1 cellular context compared by ENCODE assay signal in the genomic region with DNA sequence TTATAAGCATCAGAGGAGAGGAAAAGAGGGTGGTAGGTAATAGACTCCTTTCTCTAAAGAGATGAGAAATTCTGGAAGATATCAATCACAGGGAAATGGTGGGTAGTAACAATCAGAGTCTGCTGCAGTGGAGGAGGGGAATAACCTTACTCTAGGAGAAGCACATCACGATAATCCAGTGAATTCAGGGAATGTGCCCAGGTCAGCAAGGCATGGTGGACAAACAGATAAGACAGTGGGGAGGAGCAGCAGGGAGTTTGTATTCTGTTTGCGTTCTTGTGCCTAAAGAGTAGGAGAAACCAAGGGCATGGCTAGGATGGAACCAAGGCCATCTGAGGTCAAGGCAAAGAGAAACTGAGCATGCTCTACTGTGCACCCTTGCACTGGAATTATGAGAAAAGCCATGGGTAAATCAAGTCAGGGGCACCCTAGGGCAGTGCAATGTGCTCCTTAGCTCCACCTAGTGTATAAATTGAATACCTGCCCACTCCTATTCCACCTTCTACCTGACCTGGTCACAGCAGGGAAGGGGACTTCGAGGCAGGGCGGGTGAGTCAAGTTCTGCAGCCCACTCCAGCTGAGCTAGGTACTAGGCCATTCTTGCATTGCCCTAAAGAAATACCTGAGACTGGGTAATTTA.
TF ChIP-seq lines count a peak whose summit lies in the region.

No MANE protein-coding gene starts in this region.

TF ChIP-seq in HCT116, 20 proteins besides CTCF, POLR2A, EP300 and RAD21:
- no peak for TF ChIP-seq CBX3 (IDR thresholded peaks at IDR 0.05; ENCODE audit: low read depth)
- TF ChIP-seq ELF1 (IDR thresholded peaks at IDR 0.05; ENCODE audit: borderline replicate concordance, low read depth) = no peak
- no peak for TF ChIP-seq ZNF274 (IDR thresholded peaks at IDR 0.05; ENCODE audit: low read depth, low read length)
- TF ChIP-seq SP1 (IDR thresholded peaks at IDR 0.05; ENCODE audit: low read depth) = no peak
- TF ChIP-seq, protein P1, sequence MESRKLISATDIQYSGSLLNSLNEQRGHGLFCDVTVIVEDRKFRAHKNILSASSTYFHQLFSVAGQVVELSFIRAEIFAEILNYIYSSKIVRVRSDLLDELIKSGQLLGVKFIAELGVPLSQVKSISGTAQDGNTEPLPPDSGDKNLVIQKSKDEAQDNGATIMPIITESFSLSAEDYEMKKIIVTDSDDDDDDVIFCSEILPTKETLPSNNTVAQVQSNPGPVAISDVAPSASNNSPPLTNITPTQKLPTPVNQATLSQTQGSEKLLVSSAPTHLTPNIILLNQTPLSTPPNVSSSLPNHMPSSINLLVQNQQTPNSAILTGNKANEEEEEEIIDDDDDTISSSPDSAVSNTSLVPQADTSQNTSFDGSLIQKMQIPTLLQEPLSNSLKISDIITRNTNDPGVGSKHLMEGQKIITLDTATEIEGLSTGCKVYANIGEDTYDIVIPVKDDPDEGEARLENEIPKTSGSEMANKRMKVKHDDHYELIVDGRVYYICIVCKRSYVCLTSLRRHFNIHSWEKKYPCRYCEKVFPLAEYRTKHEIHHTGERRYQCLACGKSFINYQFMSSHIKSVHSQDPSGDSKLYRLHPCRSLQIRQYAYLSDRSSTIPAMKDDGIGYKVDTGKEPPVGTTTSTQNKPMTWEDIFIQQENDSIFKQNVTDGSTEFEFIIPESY (IDR thresholded peaks at IDR 0.05; ENCODE audit: extremely low read depth, insufficient replicate concordance, low read length) = no peak
- TF ChIP-seq, protein P2, sequence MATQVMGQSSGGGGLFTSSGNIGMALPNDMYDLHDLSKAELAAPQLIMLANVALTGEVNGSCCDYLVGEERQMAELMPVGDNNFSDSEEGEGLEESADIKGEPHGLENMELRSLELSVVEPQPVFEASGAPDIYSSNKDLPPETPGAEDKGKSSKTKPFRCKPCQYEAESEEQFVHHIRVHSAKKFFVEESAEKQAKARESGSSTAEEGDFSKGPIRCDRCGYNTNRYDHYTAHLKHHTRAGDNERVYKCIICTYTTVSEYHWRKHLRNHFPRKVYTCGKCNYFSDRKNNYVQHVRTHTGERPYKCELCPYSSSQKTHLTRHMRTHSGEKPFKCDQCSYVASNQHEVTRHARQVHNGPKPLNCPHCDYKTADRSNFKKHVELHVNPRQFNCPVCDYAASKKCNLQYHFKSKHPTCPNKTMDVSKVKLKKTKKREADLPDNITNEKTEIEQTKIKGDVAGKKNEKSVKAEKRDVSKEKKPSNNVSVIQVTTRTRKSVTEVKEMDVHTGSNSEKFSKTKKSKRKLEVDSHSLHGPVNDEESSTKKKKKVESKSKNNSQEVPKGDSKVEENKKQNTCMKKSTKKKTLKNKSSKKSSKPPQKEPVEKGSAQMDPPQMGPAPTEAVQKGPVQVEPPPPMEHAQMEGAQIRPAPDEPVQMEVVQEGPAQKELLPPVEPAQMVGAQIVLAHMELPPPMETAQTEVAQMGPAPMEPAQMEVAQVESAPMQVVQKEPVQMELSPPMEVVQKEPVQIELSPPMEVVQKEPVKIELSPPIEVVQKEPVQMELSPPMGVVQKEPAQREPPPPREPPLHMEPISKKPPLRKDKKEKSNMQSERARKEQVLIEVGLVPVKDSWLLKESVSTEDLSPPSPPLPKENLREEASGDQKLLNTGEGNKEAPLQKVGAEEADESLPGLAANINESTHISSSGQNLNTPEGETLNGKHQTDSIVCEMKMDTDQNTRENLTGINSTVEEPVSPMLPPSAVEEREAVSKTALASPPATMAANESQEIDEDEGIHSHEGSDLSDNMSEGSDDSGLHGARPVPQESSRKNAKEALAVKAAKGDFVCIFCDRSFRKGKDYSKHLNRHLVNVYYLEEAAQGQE (IDR thresholded peaks at IDR 0.05; ENCODE audit: low read depth) = no peak
- TF ChIP-seq EGR1 (IDR thresholded peaks at IDR 0.05; ENCODE audit: low read depth) = no peak
- TF ChIP-seq CEBPB (IDR thresholded peaks at IDR 0.05; ENCODE audit: low read depth) = no peak
- no peak for TF ChIP-seq EZH2 (IDR thresholded peaks at IDR 0.05)
- no peak for TF ChIP-seq SIN3A (IDR thresholded peaks at IDR 0.05; ENCODE audit: low read depth)
- no peak for TF ChIP-seq JUND (IDR thresholded peaks at IDR 0.05)
- TF ChIP-seq FOSL1 (IDR thresholded peaks at IDR 0.05; ENCODE audit: low read depth) = no peak
- TF ChIP-seq YY1 (IDR thresholded peaks at IDR 0.05; ENCODE audit: extremely low read depth, insufficient replicate concordance, low read depth, low read length) = no peak
- TF ChIP-seq EZH2phosphoT487 (IDR thresholded peaks at IDR 0.05; ENCODE audit: borderline replicate concordance) = no peak
- TF ChIP-seq, protein P3, sequence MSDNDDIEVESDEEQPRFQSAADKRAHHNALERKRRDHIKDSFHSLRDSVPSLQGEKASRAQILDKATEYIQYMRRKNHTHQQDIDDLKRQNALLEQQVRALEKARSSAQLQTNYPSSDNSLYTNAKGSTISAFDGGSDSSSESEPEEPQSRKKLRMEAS (IDR thresholded peaks at IDR 0.05) = no peak
- TF ChIP-seq ATF3 (IDR thresholded peaks at IDR 0.05) = no peak
- TF ChIP-seq SRF (IDR thresholded peaks at IDR 0.05; ENCODE audit: low read depth) = no peak
- no peak for TF ChIP-seq POLR2AphosphoS5 (IDR thresholded peaks at IDR 0.05; ENCODE audit: low read depth, low read length)
